In the genomic region with DNA sequence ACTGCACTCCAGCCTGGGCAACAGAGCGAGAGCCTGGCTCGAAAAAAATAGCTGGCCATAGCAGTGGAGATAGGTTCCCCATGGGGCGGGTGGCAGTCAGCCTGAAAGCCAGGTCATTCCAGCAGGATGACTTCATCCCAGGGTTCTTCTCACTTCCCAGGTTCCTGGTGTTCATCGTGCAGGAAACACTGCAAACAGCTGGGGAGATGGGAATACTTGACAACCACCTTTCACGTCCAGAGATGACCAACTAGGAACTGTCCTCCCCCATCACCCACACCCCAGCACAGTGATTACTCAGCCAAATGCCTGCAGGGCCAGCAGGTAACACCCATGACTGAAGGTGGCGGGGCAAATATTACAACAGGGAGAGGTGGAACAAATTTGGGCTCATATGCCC, we compare ENCODE assay signal across 11 cellular contexts. TPM values are rescaled to one million over a fixed set of nuclear protein-coding genes. Genes with fewer than 3 reads are reported as not detected.
A peak's percentile ranks its signal among the peaks of the same experiment; 100 is the strongest.
DNase-seq lines count a peak whose midpoint lies in the region; ATAC-seq and TF ChIP-seq lines count a peak whose summit lies in the region.
"Had no signal": no experiment of that assay in that cellular context is flagged by ENCODE, and none has a peak within 500 bp of the region (broad histone marks: within the 10 kb centered on the region; RNA-seq: fewer than 3 reads in every experiment).

No MANE protein-coding gene starts in this region.

- H3K36me3 Mint-ChIP-seq in neural crest cell (ENCODE audit: low read depth) = no peaks in the 10 kb centered on the region
- H3K36me3 Mint-ChIP-seq: activated naive CD8-positive, alpha-beta T cell treated with anti-CD3 and anti-CD28 coated beads for 36 hours had no signal

- no peaks in the 10 kb centered on the region for H4K20me1 ChIP-seq in DND-41 (ENCODE audit: insufficient read depth, low read length)

- H3K9me3 Mint-ChIP-seq in neural crest cell = no peaks in the 10 kb centered on the region
- H3K9me3 Mint-ChIP-seq: activated naive CD8-positive, alpha-beta T cell treated with anti-CD3 and anti-CD28 coated beads for 36 hours had no signal

- peaks cover 18% of the 10 kb centered on the region for H3K4me1 Mint-ChIP-seq in neural crest cell

- ATAC-seq in DND-41 (ENCODE audit: insufficient read depth, low read depth) = no peak

- no peak overlapping the region for H3K27ac ChIP-seq in DND-41 (ENCODE audit: low read length)

- H3K36me3 ChIP-seq in DND-41 (ENCODE audit: insufficient read depth, low read length) = no peaks in the 10 kb centered on the region

- H2AFZ ChIP-seq in DND-41 (ENCODE audit: low read depth, low read length) = no peak overlapping the region

- H3K4me2 ChIP-seq in DND-41 (ENCODE audit: insufficient read depth, low read length) = peak overlapping the region; percentile 92

- H3K9me3 ChIP-seq in DND-41 (ENCODE audit: insufficient read depth, low read length, severe bottlenecking) = no peaks in the 10 kb centered on the region

- DNase-seq in DND-41 (no peak), M059J (ENCODE audit: low read depth) (peak; percentile 79), epithelial cell of esophagus (ENCODE audit: low read depth) (peak; percentile 85), neural crest cell (ENCODE audit: low read depth, low spot score) (no peak), MV-4-11 (lab: John Stamatoyannopoulos, UW) (no peak), H4 (ENCODE audit: low spot score) (no peak), GM19238 (ENCODE audit: insufficient read length, low spot score) (no peak)
- no peak for DNase-seq in central memory CD4-positive, alpha-beta T cell
- DNase-seq: activated CD4-positive, CD25-positive, alpha-beta regulatory T cell treated with anti-CD3 and anti-CD28 coated beads, Interleukin-2, amount 50 U/mL, for 72 hours; activated naive CD8-positive, alpha-beta T cell treated with anti-CD3 and anti-CD28 coated beads for 36 hours; MM.1S had no signal

- no peaks in the 10 kb centered on the region for H3K79me2 ChIP-seq in DND-41 (ENCODE audit: insufficient read depth, low read length)

- H3K27ac Mint-ChIP-seq in neural crest cell (ENCODE audit: unreplicated experiment) = no peak overlapping the region
- H3K27ac Mint-ChIP-seq: activated naive CD8-positive, alpha-beta T cell treated with anti-CD3 and anti-CD28 coated beads for 36 hours had no signal

- H3K9ac ChIP-seq in DND-41 (ENCODE audit: low read depth, low read length) = no peak overlapping the region

- H3K4me3 ChIP-seq in DND-41 (ENCODE audit: low read depth in 1 of 2, low read length in 2 of 2) (no peak overlapping the region), epithelial cell of esophagus (ENCODE audit: low read length) (no peak overlapping the region)

- H3K27me3 ChIP-seq in DND-41 (ENCODE audit: insufficient read depth, low read length, poor library complexity) = no peaks in the 10 kb centered on the region

- H3K4me3 Mint-ChIP-seq in neural crest cell = peak overlapping the region; percentile 96

- H3K4me1 ChIP-seq in DND-41 (ENCODE audit: insufficient read depth, low read length) = peaks cover 20% of the 10 kb centered on the region

- TF ChIP-seq CTCF in DND-41 (IDR thresholded peaks at IDR 0.05; ENCODE audit: borderline replicate concordance, extremely low read depth, low read length, poor library complexity, severe bottlenecking) = no peak
- no peak for TF ChIP-seq CTCF in epithelial cell of esophagus (IDR thresholded peaks at IDR 0.05; ENCODE audit: insufficient read depth, low read depth, low read length, missing control alignments)
- TF ChIP-seq CTCF in neural crest cell (conservative IDR thresholded peaks at IDR 0.05) = no peak

- H3K27me3 Mint-ChIP-seq in neural crest cell (ENCODE audit: low read depth) = peaks cover 2% of the 10 kb centered on the region

RNA-seq across cellular contexts. Expression of a gene that starts 1.7 kb away (rescaled TPM):
- 17.6 and 20.9 TPM in 2 replicates for total RNA-seq in M059J (2014; rRNA removed; shearing (Covaris generic))
- 26.8 and 30.1 TPM in 2 replicates for total RNA-seq in neural crest cell
- 9.8 and 12.7 TPM in 2 replicates for total RNA-seq in H4 (2014; rRNA removed; shearing (Covaris generic))

RNA-seq across cellular contexts. Expression of a gene that starts 33.9 kb away (rescaled TPM):
- 251 and 299 TPM in 2 replicates for total RNA-seq in M059J (2014; rRNA removed; shearing (Covaris generic))
- total RNA-seq in neural crest cell = 305 and 317 TPM in 2 replicates
- total RNA-seq in H4 (2014; rRNA removed; shearing (Covaris generic)) = 150 and 167 TPM in 2 replicates

RNA-seq across cellular contexts. Expression of a gene that starts 41.1 kb away (rescaled TPM):
- 116 and 133 TPM in 2 replicates for total RNA-seq in M059J (2014; rRNA removed; shearing (Covaris generic))
- total RNA-seq in neural crest cell = 77.3 and 78.6 TPM in 2 replicates
- total RNA-seq in H4 (2014; rRNA removed; shearing (Covaris generic)) = 138 and 178 TPM in 2 replicates

Comparison
In these comparisons a context has a peak if more than half of its experiments do, and no peak if none do; other contexts are left out.
1. DNase-seq: peak in M059J (single experiment) and epithelial cell of esophagus (single experiment); none in DND-41 (single experiment), neural crest cell (single experiment), central memory CD4-positive, alpha-beta T cell (single experiment), MV-4-11 (single experiment), H4 (single experiment) and GM19238 (single experiment).